Comparison of ENCODE assay signal across 19 cellular contexts in genomic region chr17:72425133-72425795, GRCh38.
"Had no signal": no experiment of that assay in that cellular context is flagged by ENCODE, and none has a peak within 500 bp of the region (broad histone marks: within the 10 kb centered on the region; RNA-seq: fewer than 3 reads in every experiment).

No MANE protein-coding gene starts in this region.

- DNase-seq: activated CD4-positive, alpha-beta T cell treated with anti-CD3 and anti-CD28 coated beads for 4 hours; activated CD8-positive, alpha-beta memory T cell treated with anti-CD3 and anti-CD28 coated beads for 24 hours; activated naive CD8-positive, alpha-beta T cell treated with anti-CD3 and anti-CD28 coated beads, Interleukin-2, amount 10 ng/mL, durations not matched to agents 7 days and 5 days; amygdala; dermis blood vessel endothelial cell; foreskin fibroblast; left cardiac atrium; lower lobe of right lung; nucleus accumbens; SW 1271; transverse colon had no signal

- ATAC-seq: left cardiac atrium; lower lobe of right lung; natural killer cell treated with Interleukin-12 subunit alpha and Interleukin-12 subunit beta and Interleukin-15 and Interleukin-18, amount 100 ng/mL, for 72 hours; sciatic nerve had no signal

- H3K9me3 ChIP-seq: lower lobe of right lung, suprapubic skin, transverse colon, vagina had no signal

- H3K4me3 ChIP-seq: cardiac muscle cell, hepatocyte, lower lobe of right lung, smooth muscle cell, suprapubic skin, transverse colon, vagina had no signal

- H3K27ac ChIP-seq: cardiac muscle cell, epithelial cell of prostate, lower lobe of right lung, suprapubic skin, transverse colon, vagina had no signal

- H3K27me3 ChIP-seq: cardiac muscle cell, hepatocyte, suprapubic skin, transverse colon, vagina had no signal

- H3K4me2 ChIP-seq: hepatocyte had no signal

- H3K36me3 ChIP-seq: cardiac muscle cell, lower lobe of right lung, suprapubic skin, transverse colon, vagina had no signal

- H2AFZ ChIP-seq: hepatocyte had no signal

- H3K4me1 ChIP-seq: lower lobe of right lung had no signal
